Comparison of ENCODE assay signal across 23 cellular contexts in the genomic region with DNA sequence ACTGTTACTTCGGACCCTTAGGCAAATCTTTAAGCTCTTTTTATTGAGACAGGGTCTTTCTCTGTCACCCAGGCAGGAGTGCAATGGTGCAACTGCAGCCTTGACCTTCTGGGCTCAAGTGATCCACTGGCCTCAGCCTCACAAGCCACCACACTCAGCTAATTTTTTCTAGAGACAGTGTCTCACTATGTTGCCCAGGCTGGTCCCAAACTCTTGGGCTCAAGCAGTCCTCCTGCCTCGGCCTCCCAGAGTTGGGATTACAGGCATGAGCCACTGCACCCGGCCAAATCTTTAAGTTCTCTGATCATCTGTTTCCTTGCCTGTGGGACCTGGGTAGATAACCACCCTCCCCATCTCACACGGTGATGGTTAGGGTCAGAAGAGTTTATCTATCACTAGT. TPM values are rescaled to one million over a fixed set of nuclear protein-coding genes. Genes with fewer than 3 reads are reported as not detected.
A peak's percentile ranks its signal among the peaks of the same experiment; 100 is the strongest.
DNase-seq lines count a peak whose midpoint lies in the region; ATAC-seq, FAIRE-seq and TF ChIP-seq lines count a peak whose summit lies in the region.
"Had no signal": no experiment of that assay in that cellular context is flagged by ENCODE, and none has a peak within 500 bp of the region (broad histone marks: within the 10 kb centered on the region; RNA-seq: fewer than 3 reads in every experiment).

No MANE protein-coding gene starts in this region.

- FAIRE-seq in HepG2 (lab: Jason Lieb, UNC): no peak
- FAIRE-seq: G401.6 had no signal

- no peaks in the 10 kb centered on the region for H4K20me1 ChIP-seq in HepG2 (ENCODE audit: insufficient read depth, low read length)

- ATAC-seq in right cardiac atrium: no peak
- ATAC-seq in HepG2: no peak
- no peak for ATAC-seq in stimulated activated effector memory CD8-positive, alpha-beta T cell treated with anti-CD3 and anti-CD28 coated beads, Interleukin-12 subunit alpha, Interleukin-12 subunit beta, amount 100 ng/mL, for 72 hours
- no peak for ATAC-seq in GM21786 (IDR thresholded peaks at IDR 0.05; ENCODE audit: unreplicated experiment)
- ATAC-seq in GM19455 (IDR thresholded peaks at IDR 0.05; ENCODE audit: unreplicated experiment): no peak
- ATAC-seq: HCT116 had no signal

- H3K27ac ChIP-seq in right atrium auricular region: no peak overlapping the region
- no peak overlapping the region for H3K27ac ChIP-seq in right cardiac atrium (ENCODE audit: low read length)
- H3K27ac ChIP-seq in colonic mucosa: no peak overlapping the region
- no peak overlapping the region for H3K27ac ChIP-seq in HepG2 (ENCODE audit: extremely low read length, insufficient read depth, low read length)
- H3K27ac ChIP-seq: RWPE1 had no signal

- H3K9me3 Mint-ChIP-seq in stimulated activated effector memory CD8-positive, alpha-beta T cell treated with anti-CD3 and anti-CD28 coated beads, Interleukin-12 subunit alpha, Interleukin-12 subunit beta, amount 100 ng/mL, for 72 hours: no peaks in the 10 kb centered on the region

- intact Hi-C loops in right cardiac atrium (cut with DNase I) (no loop called here), colonic mucosa (cut with DNase I) (no loop called here), HepG2 (cut with micrococcal nuclease; ENCODE audit: unreplicated experiment) (no loop called here)

- peaks cover 14% of the 10 kb centered on the region for H3K36me3 ChIP-seq in right atrium auricular region
- no peaks in the 10 kb centered on the region for H3K36me3 ChIP-seq in colonic mucosa
- H3K36me3 ChIP-seq in HepG2 (replicated peaks in 1 of 2; ENCODE audit: control insufficient read depth in 1 of 2, insufficient read depth in 2 of 2, low read length in 2 of 2): peaks cover 0 to 2% of the 10 kb centered on the region in 2 experiments; a peak in 1 of 5 replicates

- POLR2A ChIA-PET in HepG2 (lab: Yijun Ruan, JAX): interaction anchor here (0.8 to 1.7 kb wide), 2 partner anchors 30 to 42 kb away, joined by 3 to 5 read pairs; a partner anchor contains a TSS

- peaks cover 54% of the 10 kb centered on the region for H3K4me1 Mint-ChIP-seq in stimulated activated effector memory CD8-positive, alpha-beta T cell treated with anti-CD3 and anti-CD28 coated beads, Interleukin-12 subunit alpha, Interleukin-12 subunit beta, amount 100 ng/mL, for 72 hours

- H3K4me1 ChIP-seq in right atrium auricular region: peaks cover 0 to 12% of the 10 kb centered on the region in 2 donors
- H3K4me1 ChIP-seq in right cardiac atrium (ENCODE audit: control insufficient read depth, insufficient read depth, low read length): no peaks in the 10 kb centered on the region
- peaks cover 8% of the 10 kb centered on the region for H3K4me1 ChIP-seq in colonic mucosa
- H3K4me1 ChIP-seq in HepG2 (ENCODE audit: insufficient read depth, low read length): peaks cover 95% of the 10 kb centered on the region

- no peak overlapping the region for H3K4me3 Mint-ChIP-seq in stimulated activated effector memory CD8-positive, alpha-beta T cell treated with anti-CD3 and anti-CD28 coated beads, Interleukin-12 subunit alpha, Interleukin-12 subunit beta, amount 100 ng/mL, for 72 hours

- H3K4me2 ChIP-seq in HepG2 (ENCODE audit: low read depth, low read length): no peak overlapping the region

- DNase-seq in right atrium auricular region (ENCODE audit: low spot score) (peak; percentile 53), right cardiac atrium (no peak), colonic mucosa (peak; percentile 12), HepG2 (ENCODE audit: low spot score) (no peak), HuH-7.5 (ENCODE audit: low spot score) (no peak)
- no peak for DNase-seq in stimulated activated effector memory CD8-positive, alpha-beta T cell treated with anti-CD3 and anti-CD28 coated beads, Interleukin-12 subunit alpha, Interleukin-12 subunit beta, amount 100 ng/mL, for 72 hours (ENCODE audit: low spot score in 2 of 2)
- DNase-seq: Karpas-422, NCI-H1092, NCI-H1417 treated with DMSO at 0.1 percent for 48 hours, NCI-H1694 treated with DMSO at 0.1 percent for 48 hours, NCI-H2081, NCI-H2227 treated with DMSO at 0.1 percent for 48 hours, NCI-H526 treated with DMSO at 0.1 percent for 48 hours, SHP77 had no signal

- H3K27ac Mint-ChIP-seq in stimulated activated effector memory CD8-positive, alpha-beta T cell treated with anti-CD3 and anti-CD28 coated beads, Interleukin-12 subunit alpha, Interleukin-12 subunit beta, amount 100 ng/mL, for 72 hours: peak overlapping the region; percentile 29

- TF ChIP-seq EP300 in HepG2 (IDR thresholded peaks at IDR 0.05; ENCODE audit: low read depth in 2 of 2, low read length in 2 of 2) (no peak), HepG2 (CRISPR knock-in tag; IDR thresholded peaks at IDR 0.05; ENCODE audit: borderline replicate concordance) (no peak)

- peaks cover 28% of the 10 kb centered on the region for H3K79me2 ChIP-seq in HepG2 (ENCODE audit: insufficient read depth, low read length)

- no peak for TF ChIP-seq POLR2A in HepG2 (IDR thresholded peaks at IDR 0.05; ENCODE audit: insufficient read depth in 1 of 2, low read depth in 2 of 2, low read length in 2 of 2)

- 86% methylated on average over 4 of the region's 4 CpGs for WGBS in right cardiac atrium
- WGBS in HepG2 (ENCODE audit: low lambda C conversion rate): 79% methylated on average over 2 of the region's 4 CpGs

- TF ChIP-seq RAD21 in HepG2 (CRISPR knock-in tag; IDR thresholded peaks at IDR 0.05): no peak

- H3K9me3 ChIP-seq in right atrium auricular region (no peaks in the 10 kb centered on the region), right cardiac atrium (ENCODE audit: control insufficient read depth, low read length) (no peaks in the 10 kb centered on the region), colonic mucosa (no peaks in the 10 kb centered on the region), HepG2 (ENCODE audit: low read length) (no peaks in the 10 kb centered on the region)

- no peak overlapping the region for H2AFZ ChIP-seq in HepG2 (ENCODE audit: low read length)

- CTCF ChIA-PET in HepG2 (lab: Yijun Ruan, JAX; ENCODE audit: low intra/inter-chr PET ratio, low total read pairs): no interaction called here

- in situ Hi-C loops in HepG2 (cut with HindIII; ENCODE audit: extremely low pct_ligation_motif_present, low pct_unique_long_range_greater_than_20kb): no loop called here

- H3K9ac ChIP-seq in colonic mucosa (ENCODE audit: low read depth in 2 of 2, low read length in 2 of 2) (no peak overlapping the region), HepG2 (ENCODE audit: insufficient read depth, low read depth, low read length) (no peak overlapping the region)

- H3K4me3 ChIP-seq in right atrium auricular region (no peak overlapping the region), right cardiac atrium (ENCODE audit: low read length) (no peak overlapping the region), colonic mucosa (no peak overlapping the region), HepG2 (replicated peaks in 1 of 3; ENCODE audit: insufficient read depth in 1 of 3, low read depth in 2 of 3, low read length in 3 of 3) (no peak overlapping the region)

- H3K27me3 ChIP-seq in right atrium auricular region (no peaks in the 10 kb centered on the region), right cardiac atrium (ENCODE audit: control insufficient read depth, insufficient read depth) (no peaks in the 10 kb centered on the region), colonic mucosa (no peaks in the 10 kb centered on the region), HepG2 (ENCODE audit: control insufficient read depth in 1 of 2, insufficient read depth in 2 of 2, low read length in 2 of 2) (no peaks in the 10 kb centered on the region; a peak in 1 of 5 replicates)

- peaks cover 5% of the 10 kb centered on the region for H3K36me3 Mint-ChIP-seq in stimulated activated effector memory CD8-positive, alpha-beta T cell treated with anti-CD3 and anti-CD28 coated beads, Interleukin-12 subunit alpha, Interleukin-12 subunit beta, amount 100 ng/mL, for 72 hours

- BruUV-seq in HepG2 (replicated peaks; lab: Mats Ljungman, UMichigan): no TSS peak

- TF ChIP-seq CTCF in right atrium auricular region (IDR thresholded peaks at IDR 0.05) (no peak), colonic mucosa (IDR thresholded peaks at IDR 0.05) (no peak), HepG2 (CRISPR knock-in tag; IDR thresholded peaks at IDR 0.05) (no peak)

RNA-seq across cellular contexts. Expression of a gene that starts 2.3 kb away (rescaled TPM):
- total RNA-seq in right atrium auricular region (not detected), right cardiac atrium (not detected), colonic mucosa (100 to 1,000 TPM; 489 to 682 TPM), HepG2 (2016; rRNA removed; fragmentation: Illumina TruSeq; extraction: Trizol) (674 and 839 TPM in 2 replicates)
- polyA plus RNA-seq in right cardiac atrium (0.23 TPM), HepG2 (2011; rRNA removed) (417 and 526 TPM in 2 replicates)
- 242 and 256 TPM in 2 replicates for total RNA-seq in HepG2 (2016; cell fraction: cytosol; rRNA removed; fragmentation: Illumina TruSeq; extraction: Trizol; ENCODE audit: low read depth)
- 663 and 874 TPM in 2 replicates for total RNA-seq in HepG2 (2016; cell fraction: insoluble cytoplasmic fraction; rRNA removed; fragmentation: Illumina TruSeq; extraction: Trizol)
- 629 and 636 TPM in 2 replicates for total RNA-seq in HepG2 (2016; cell fraction: membrane; rRNA removed; fragmentation: Illumina TruSeq; extraction: Trizol)
- total RNA-seq in HepG2 (2016; cell fraction: nucleus; rRNA removed; fragmentation: Illumina TruSeq; extraction: Trizol): 227 and 238 TPM in 2 replicates
- polyA plus RNA-seq in HepG2 (2011; cell fraction: cytosol; rRNA removed): 451 and 581 TPM in 2 replicates
- 112 and 118 TPM in 2 replicates for polyA plus RNA-seq in HepG2 (2011; cell fraction: nucleus; rRNA removed)
- polyA plus RNA-seq in HepG2 (2012): 77.6 and 217 TPM in 2 replicates
- 401 and 422 TPM in 2 replicates for polyA plus RNA-seq in HepG2 (2016; cell fraction: cytosol; fragmentation: Illumina TruSeq; extraction: Trizol; ENCODE audit: low read depth)
- 1,459 and 1,539 TPM in 2 replicates for polyA plus RNA-seq in HepG2 (2016; cell fraction: insoluble cytoplasmic fraction; fragmentation: Illumina TruSeq; extraction: Trizol; ENCODE audit: low read depth)
- polyA plus RNA-seq in HepG2 (2016; cell fraction: membrane; fragmentation: Illumina TruSeq; extraction: Trizol; ENCODE audit: low read depth): 928 and 1,086 TPM in 2 replicates
- polyA plus RNA-seq in HepG2 (2016; cell fraction: nucleus; fragmentation: Illumina TruSeq; extraction: Trizol; ENCODE audit: insufficient read depth, low read depth): 560 and 646 TPM in 2 replicates
- 0.26 and 308 TPM in 2 replicates for polyA minus RNA-seq in HepG2 (2011; rRNA and poly(A)+ RNA removed; ENCODE audit: low replicate concordance)
- polyA minus RNA-seq in HepG2 (2011; cell fraction: cytosol; rRNA and poly(A)+ RNA removed): 48.7 and 61.2 TPM in 2 replicates
- 37.3 and 43.0 TPM in 2 replicates for polyA minus RNA-seq in HepG2 (2011; cell fraction: nucleus; rRNA and poly(A)+ RNA removed)
- total RNA-seq: A172, H4, NCI-H460, SK-MEL-5 had no signal

RNA-seq across cellular contexts. Expression of a gene that starts 27.3 kb away (rescaled TPM):
- total RNA-seq in right atrium auricular region (10 to 100 TPM in 1 of 2 donors, 1 to 10 TPM in 1; 9.8 to 69.0 TPM), right cardiac atrium (10 to 100 TPM; 12.7 to 48.1 (median 16.9) TPM), colonic mucosa (10 to 100 TPM; 33.3 to 43.8 TPM), HepG2 (2016; rRNA removed; fragmentation: Illumina TruSeq; extraction: Trizol) (17.2 and 18.5 TPM in 2 replicates)
- polyA plus RNA-seq in right cardiac atrium (29.5 TPM), HepG2 (2011; rRNA removed) (7.4 and 12.3 TPM in 2 replicates)
- 10.0 and 10.2 TPM in 2 replicates for total RNA-seq in HepG2 (2016; cell fraction: cytosol; rRNA removed; fragmentation: Illumina TruSeq; extraction: Trizol; ENCODE audit: low read depth)
- total RNA-seq in HepG2 (2016; cell fraction: insoluble cytoplasmic fraction; rRNA removed; fragmentation: Illumina TruSeq; extraction: Trizol): 15.0 and 19.2 TPM in 2 replicates
- total RNA-seq in HepG2 (2016; cell fraction: membrane; rRNA removed; fragmentation: Illumina TruSeq; extraction: Trizol): 28.0 and 32.7 TPM in 2 replicates
- total RNA-seq in HepG2 (2016; cell fraction: nucleus; rRNA removed; fragmentation: Illumina TruSeq; extraction: Trizol): 13.3 and 15.6 TPM in 2 replicates
- 6.2 and 7.5 TPM in 2 replicates for polyA plus RNA-seq in HepG2 (2011; cell fraction: cytosol; rRNA removed)
- polyA plus RNA-seq in HepG2 (2011; cell fraction: nucleus; rRNA removed): 33.9 and 49.5 TPM in 2 replicates
- polyA plus RNA-seq in HepG2 (2012): 3.6 and 9.1 TPM in 2 replicates
- 12.4 and 12.5 TPM in 2 replicates for polyA plus RNA-seq in HepG2 (2016; cell fraction: cytosol; fragmentation: Illumina TruSeq; extraction: Trizol; ENCODE audit: low read depth)
- polyA plus RNA-seq in HepG2 (2016; cell fraction: insoluble cytoplasmic fraction; fragmentation: Illumina TruSeq; extraction: Trizol; ENCODE audit: low read depth): 18.7 and 21.4 TPM in 2 replicates
- 29.3 and 32.2 TPM in 2 replicates for polyA plus RNA-seq in HepG2 (2016; cell fraction: membrane; fragmentation: Illumina TruSeq; extraction: Trizol; ENCODE audit: low read depth)
- polyA plus RNA-seq in HepG2 (2016; cell fraction: nucleus; fragmentation: Illumina TruSeq; extraction: Trizol; ENCODE audit: insufficient read depth, low read depth): 31.6 and 35.1 TPM in 2 replicates
- 8.7 TPM in 1 of 2 replicates, not detected in the other for polyA minus RNA-seq in HepG2 (2011; rRNA and poly(A)+ RNA removed; ENCODE audit: low replicate concordance)
- 2.2 and 3.1 TPM in 2 replicates for polyA minus RNA-seq in HepG2 (2011; cell fraction: cytosol; rRNA and poly(A)+ RNA removed)
- polyA minus RNA-seq in HepG2 (2011; cell fraction: nucleus; rRNA and poly(A)+ RNA removed): 4.0 and 8.6 TPM in 2 replicates

RNA-seq across cellular contexts. Expression of a gene that starts 30.6 kb away (rescaled TPM):
- total RNA-seq in right atrium auricular region (100 to 1,000 TPM in 1 of 2 donors, 10 to 100 TPM in 1; 70.9 to 102 TPM), right cardiac atrium (100 to 1,000 TPM in 1 of 4 donors, 10 to 100 TPM in 3; 78.6 to 114 (median 92.7) TPM), colonic mucosa (10 to 100 TPM; 46.5 to 57.7 TPM), HepG2 (2016; rRNA removed; fragmentation: Illumina TruSeq; extraction: Trizol) (72.1 and 74.4 TPM in 2 replicates)
- polyA plus RNA-seq in right cardiac atrium (55.5 TPM), HepG2 (2011; rRNA removed) (35.8 and 41.1 TPM in 2 replicates)
- 16.5 and 18.5 TPM in 2 replicates for total RNA-seq in HepG2 (2016; cell fraction: cytosol; rRNA removed; fragmentation: Illumina TruSeq; extraction: Trizol; ENCODE audit: low read depth)
- total RNA-seq in HepG2 (2016; cell fraction: insoluble cytoplasmic fraction; rRNA removed; fragmentation: Illumina TruSeq; extraction: Trizol): 75.0 and 76.5 TPM in 2 replicates
- 23.3 and 30.6 TPM in 2 replicates for total RNA-seq in HepG2 (2016; cell fraction: membrane; rRNA removed; fragmentation: Illumina TruSeq; extraction: Trizol)
- total RNA-seq in HepG2 (2016; cell fraction: nucleus; rRNA removed; fragmentation: Illumina TruSeq; extraction: Trizol): 35.7 and 40.9 TPM in 2 replicates
- 27.6 and 35.9 TPM in 2 replicates for polyA plus RNA-seq in HepG2 (2011; cell fraction: cytosol; rRNA removed)
- polyA plus RNA-seq in HepG2 (2011; cell fraction: nucleus; rRNA removed): 20.8 and 25.4 TPM in 2 replicates
- polyA plus RNA-seq in HepG2 (2012): 23.0 and 52.4 TPM in 2 replicates
- 22.9 and 25.5 TPM in 2 replicates for polyA plus RNA-seq in HepG2 (2016; cell fraction: cytosol; fragmentation: Illumina TruSeq; extraction: Trizol; ENCODE audit: low read depth)
- 67.0 and 70.3 TPM in 2 replicates for polyA plus RNA-seq in HepG2 (2016; cell fraction: insoluble cytoplasmic fraction; fragmentation: Illumina TruSeq; extraction: Trizol; ENCODE audit: low read depth)
- polyA plus RNA-seq in HepG2 (2016; cell fraction: membrane; fragmentation: Illumina TruSeq; extraction: Trizol; ENCODE audit: low read depth): 24.8 and 25.8 TPM in 2 replicates
- polyA plus RNA-seq in HepG2 (2016; cell fraction: nucleus; fragmentation: Illumina TruSeq; extraction: Trizol; ENCODE audit: insufficient read depth, low read depth): 44.4 and 74.3 TPM in 2 replicates
- 6.9 and 33.8 TPM in 2 replicates for polyA minus RNA-seq in HepG2 (2011; rRNA and poly(A)+ RNA removed; ENCODE audit: low replicate concordance)
- 9.8 and 13.8 TPM in 2 replicates for polyA minus RNA-seq in HepG2 (2011; cell fraction: cytosol; rRNA and poly(A)+ RNA removed)
- polyA minus RNA-seq in HepG2 (2011; cell fraction: nucleus; rRNA and poly(A)+ RNA removed): 40.3 and 42.6 TPM in 2 replicates

RNA-seq across cellular contexts. Expression of a gene that starts 41.8 kb away (rescaled TPM):
- total RNA-seq in right atrium auricular region (10 to 100 TPM; 11.2 to 14.2 TPM), right cardiac atrium (10 to 100 TPM; 10.6 to 20.7 (median 15.3) TPM), colonic mucosa (10 to 100 TPM; 12.1 to 20.7 TPM), HepG2 (2016; rRNA removed; fragmentation: Illumina TruSeq; extraction: Trizol) (28.5 and 35.1 TPM in 2 replicates)
- polyA plus RNA-seq in right cardiac atrium (14.9 TPM), HepG2 (2011; rRNA removed) (23.6 and 25.5 TPM in 2 replicates)
- 4.9 and 5.9 TPM in 2 replicates for total RNA-seq in HepG2 (2016; cell fraction: cytosol; rRNA removed; fragmentation: Illumina TruSeq; extraction: Trizol; ENCODE audit: low read depth)
- 26.2 and 34.3 TPM in 2 replicates for total RNA-seq in HepG2 (2016; cell fraction: insoluble cytoplasmic fraction; rRNA removed; fragmentation: Illumina TruSeq; extraction: Trizol)
- total RNA-seq in HepG2 (2016; cell fraction: membrane; rRNA removed; fragmentation: Illumina TruSeq; extraction: Trizol): 13.9 and 14.8 TPM in 2 replicates
- total RNA-seq in HepG2 (2016; cell fraction: nucleus; rRNA removed; fragmentation: Illumina TruSeq; extraction: Trizol): 23.0 and 24.4 TPM in 2 replicates
- polyA plus RNA-seq in HepG2 (2011; cell fraction: cytosol; rRNA removed): 24.0 and 26.1 TPM in 2 replicates
- 23.4 and 27.7 TPM in 2 replicates for polyA plus RNA-seq in HepG2 (2011; cell fraction: nucleus; rRNA removed)
- 13.7 TPM in 2 replicates for polyA plus RNA-seq in HepG2 (2012)
- polyA plus RNA-seq in HepG2 (2016; cell fraction: cytosol; fragmentation: Illumina TruSeq; extraction: Trizol; ENCODE audit: low read depth): 4.0 and 4.6 TPM in 2 replicates
- 33.7 and 37.5 TPM in 2 replicates for polyA plus RNA-seq in HepG2 (2016; cell fraction: insoluble cytoplasmic fraction; fragmentation: Illumina TruSeq; extraction: Trizol; ENCODE audit: low read depth)
- polyA plus RNA-seq in HepG2 (2016; cell fraction: membrane; fragmentation: Illumina TruSeq; extraction: Trizol; ENCODE audit: low read depth): 7.5 and 8.8 TPM in 2 replicates
- polyA plus RNA-seq in HepG2 (2016; cell fraction: nucleus; fragmentation: Illumina TruSeq; extraction: Trizol; ENCODE audit: insufficient read depth, low read depth): 23.4 and 28.9 TPM in 2 replicates
- polyA minus RNA-seq in HepG2 (2011; rRNA and poly(A)+ RNA removed; ENCODE audit: low replicate concordance): 79.0 and 79.6 TPM in 2 replicates
- polyA minus RNA-seq in HepG2 (2011; cell fraction: cytosol; rRNA and poly(A)+ RNA removed): 23.7 and 24.0 TPM in 2 replicates
- 29.1 and 37.9 TPM in 2 replicates for polyA minus RNA-seq in HepG2 (2011; cell fraction: nucleus; rRNA and poly(A)+ RNA removed)

Comparison
In these comparisons a context has a peak if more than half of its experiments do, and no peak if none do; other contexts are left out.
1. DNase-seq: peak in right atrium auricular region (single experiment) and colonic mucosa (single experiment); none in right cardiac atrium (0 of 3), HepG2 (single experiment), stimulated activated effector memory CD8-positive, alpha-beta T cell treated with anti-CD3 and anti-CD28 coated beads, Interleukin-12 subunit alpha, Interleukin-12 subunit beta, amount 100 ng/mL, for 72 hours (0 of 2) and HuH-7.5 (single experiment).
2. RNA of a gene that starts 2.3 kb away (total RNA-seq): 489 to 682 TPM in colonic mucosa and 227 to 874 TPM in HepG2; not detected in right atrium auricular region and not detected in right cardiac atrium; every median in the first group is over 100 times any median in the second.